Comparison of ENCODE assay signal across 16 cellular contexts in genomic region chr3:22627993-22628499, GRCh38.
DNase-seq lines count a peak whose midpoint lies in the region; TF ChIP-seq lines count a peak whose summit lies in the region.
"Had no signal": no experiment of that assay in that cellular context is flagged by ENCODE, and none has a peak within 500 bp of the region (broad histone marks: within the 10 kb centered on the region; RNA-seq: fewer than 3 reads in every experiment).

No MANE protein-coding gene starts in this region.

- H3K27ac ChIP-seq in mesendoderm (ENCODE audit: low read depth, low read length) (no peak overlapping the region), neuronal stem cell (replicated peaks; ENCODE audit: low read length) (no peak overlapping the region)
- H3K27ac ChIP-seq: GM23248 had no signal

- WGBS in mesendoderm (ENCODE audit: extremely low coverage, insufficient coverage, low lambda C conversion rate) = no CpG with 5 or more reads among the region's 3 CpGs
- WGBS in neuronal stem cell (ENCODE audit: extremely low coverage in 2 of 2, insufficient read length in 2 of 2, insufficient replicate concordance in 1 of 2), 2 donors = no CpG with 5 or more reads among the region's 3 CpGs

- H3K14ac ChIP-seq in neuronal stem cell (ENCODE audit: low read length) = no peak overlapping the region

- H4K8ac ChIP-seq in mesendoderm (ENCODE audit: low read depth, low read length) (no peak overlapping the region), neuronal stem cell (ENCODE audit: low read depth, low read length) (no peak overlapping the region)

- H3K23ac ChIP-seq in mesendoderm (ENCODE audit: low read length) (peak overlapping the region; percentile 11), neuronal stem cell (ENCODE audit: low read depth, low read length, poor library complexity) (no peak overlapping the region)

- no peak overlapping the region for H4K5ac ChIP-seq in mesendoderm (ENCODE audit: low read length)

- H2BK12ac ChIP-seq in neuronal stem cell (ENCODE audit: low read length) = no peak overlapping the region

- no peak overlapping the region for H2AFZ ChIP-seq in neuronal stem cell (ENCODE audit: low read length)
- H2AFZ ChIP-seq: GM23248 had no signal

- no peak overlapping the region for H2BK5ac ChIP-seq in mesendoderm (ENCODE audit: low read length)
- no peak overlapping the region for H2BK5ac ChIP-seq in neuronal stem cell (ENCODE audit: low read length)

- no peak for TF ChIP-seq CTCF in GM10266 (IDR thresholded peaks at IDR 0.05; ENCODE audit: control insufficient read depth, insufficient read depth, low read depth, missing control alignments)
- TF ChIP-seq CTCF in GM20000 (IDR thresholded peaks at IDR 0.05; ENCODE audit: extremely low read depth, missing control alignments) = no peak

- H3K4me1 ChIP-seq in mesendoderm (ENCODE audit: control insufficient read depth, low read depth, low read length) = peaks cover 2% of the 10 kb centered on the region
- peaks cover 0 to 6% of the 10 kb centered on the region in 2 donors for H3K4me1 ChIP-seq in neuronal stem cell (ENCODE audit: control insufficient read depth in 2 of 2, insufficient read depth in 1 of 2, low read depth in 1 of 2, low read length in 2 of 2)

- no peak overlapping the region for H2AK5ac ChIP-seq in mesendoderm (ENCODE audit: low read length)
- H2AK5ac ChIP-seq in neuronal stem cell (ENCODE audit: low read depth, low read length) = no peak overlapping the region

- no peak overlapping the region for H3K4me3 ChIP-seq in mesendoderm (ENCODE audit: low read length)
- no peak overlapping the region for H3K4me3 ChIP-seq in neuronal stem cell (ENCODE audit: low read length in 2 of 2)
- H3K4me3 ChIP-seq: GM23248 had no signal

- no peak overlapping the region for H3K9ac ChIP-seq in mesendoderm (ENCODE audit: low read length)
- peak overlapping the region; percentile 70 for H3K9ac ChIP-seq in neuronal stem cell (ENCODE audit: low read depth, low read length, poor library complexity)
- H3K9ac ChIP-seq: GM23248 had no signal

- H3K9me3 ChIP-seq in neuronal stem cell (replicated peaks in 1 of 2; ENCODE audit: control insufficient read depth in 2 of 2, insufficient read depth in 1 of 2, low read depth in 1 of 2, low read length in 2 of 2) = no peaks in the 10 kb centered on the region

- DNase-seq in islet precursor cell = peak; percentile 58
- no peak for DNase-seq in mesendoderm
- no peak for DNase-seq in neuronal stem cell (ENCODE audit: low spot score)
- no peak for DNase-seq in GM10266 (ENCODE audit: extremely low spot score)
- no peak for DNase-seq in KG1 (lab: John Stamatoyannopoulos, UW)
- no peak for DNase-seq in GM20000 (ENCODE audit: low spot score)
- DNase-seq: C1 segment of cervical spinal cord; Calu3; CD4-positive, alpha-beta memory T cell; COR-L47; DMS53; DMS79 treated with DMSO at 0.1 percent for 48 hours; GF-D8; GM23248; H7; HCEC 1CT had no signal

- H3K27me3 ChIP-seq in mesendoderm (ENCODE audit: insufficient read depth, low read length, poor library complexity) (no peaks in the 10 kb centered on the region), neuronal stem cell (ENCODE audit: control insufficient read depth in 3 of 3, insufficient read depth in 3 of 3, low read depth in 1 of 3, low read length in 3 of 3) (no peaks in the 10 kb centered on the region)

- H3K79me2 ChIP-seq in mesendoderm (ENCODE audit: control insufficient read depth, insufficient read depth, low read length) = no peaks in the 10 kb centered on the region

- H2BK120ac ChIP-seq in mesendoderm (ENCODE audit: low read depth, low read length) (no peak overlapping the region), neuronal stem cell (ENCODE audit: low read depth, low read length) (no peak overlapping the region)

- H3K79me1 ChIP-seq in mesendoderm (ENCODE audit: low read length) = no peaks in the 10 kb centered on the region
- no peaks in the 10 kb centered on the region for H3K79me1 ChIP-seq in neuronal stem cell (ENCODE audit: low read depth, low read length)

- H3K4ac ChIP-seq in mesendoderm (ENCODE audit: low read depth, low read length) = peak overlapping the region; percentile 2
- no peak overlapping the region for H3K4ac ChIP-seq in neuronal stem cell (ENCODE audit: low read length)

- H2BK15ac ChIP-seq in mesendoderm (replicated peaks; ENCODE audit: low read depth) = no peak overlapping the region
- no peak overlapping the region for H2BK15ac ChIP-seq in neuronal stem cell (ENCODE audit: low read length)

- H3K36me3 ChIP-seq in mesendoderm (ENCODE audit: control insufficient read depth, insufficient read depth, low read length) (no peaks in the 10 kb centered on the region), neuronal stem cell (replicated peaks in 1 of 2; ENCODE audit: control insufficient read depth in 2 of 2, insufficient read depth in 2 of 2, low read length in 2 of 2) (no peaks in the 10 kb centered on the region)

- H3K18ac ChIP-seq in mesendoderm (ENCODE audit: low read length) (no peak overlapping the region), neuronal stem cell (ENCODE audit: low read length) (no peak overlapping the region)

- no peak overlapping the region for H4K91ac ChIP-seq in neuronal stem cell (ENCODE audit: low read depth, low read length, poor library complexity)

- peak overlapping the region; percentile 2 for H3K56ac ChIP-seq in mesendoderm (ENCODE audit: low read length)

- H3K4me2 ChIP-seq in mesendoderm (ENCODE audit: low read length) (no peak overlapping the region), neuronal stem cell (ENCODE audit: insufficient read depth, low read length, poor library complexity, severe bottlenecking) (no peak overlapping the region)
